In the genomic region with DNA sequence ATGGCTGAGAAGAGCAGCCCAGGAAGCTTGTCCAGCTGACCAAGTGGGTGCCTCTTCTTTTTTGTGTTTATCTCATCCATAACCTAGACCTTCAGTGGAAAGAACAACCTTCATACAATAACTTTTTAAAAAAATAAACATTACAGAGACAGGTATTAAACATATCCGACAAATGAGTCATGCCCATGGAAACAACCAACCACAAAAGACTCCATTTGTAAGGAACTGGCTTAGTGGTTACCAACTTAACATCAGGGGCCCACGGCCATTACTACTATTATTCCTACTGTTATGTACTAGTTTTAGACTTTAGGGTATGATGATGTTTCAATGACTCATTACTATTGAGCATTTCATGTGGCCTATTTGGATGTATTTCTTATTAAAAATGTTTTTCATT, we compare ENCODE assay signal across 17 cellular contexts.
DNase-seq lines count a peak whose midpoint lies in the region; FAIRE-seq and TF ChIP-seq lines count a peak whose summit lies in the region.
"Had no signal": no experiment of that assay in that cellular context is flagged by ENCODE, and none has a peak within 500 bp of the region (broad histone marks: within the 10 kb centered on the region; RNA-seq: fewer than 3 reads in every experiment).

No MANE protein-coding gene starts in this region.

- dilution Hi-C loops in keratinocyte (cut with MboI; ENCODE audit: extremely low pct_ligation_motif_present, low sequenced_read_pairs), result no loop called here

- no peak overlapping the region for H3K4me3 ChIP-seq in keratinocyte (ENCODE audit: control insufficient read depth in 2 of 3, extremely low read depth in 1 of 3, insufficient read depth in 2 of 3, low read depth in 1 of 3, low read length in 3 of 3)
- H3K4me3 ChIP-seq in smooth muscle cell, result no peak overlapping the region

- FAIRE-seq in keratinocyte (lab: Jason Lieb, UNC), result peak; percentile 23
- FAIRE-seq: GM19239 had no signal

- no peaks in the 10 kb centered on the region for H3F3A ChIP-seq in smooth muscle cell (ENCODE audit: low read depth)

- no peak overlapping the region for H2AFZ ChIP-seq in keratinocyte (ENCODE audit: control insufficient read depth, low read length)
- H2AFZ ChIP-seq in smooth muscle cell (ENCODE audit: low read depth), result no peak overlapping the region

- WGBS in smooth muscle cell (ENCODE audit: low lambda C conversion rate), result 58% methylated on average over 2 of the region's 2 CpGs

- H3K27ac ChIP-seq in keratinocyte (ENCODE audit: control insufficient read depth, insufficient read depth, low read length) (no peak overlapping the region), smooth muscle cell (ENCODE audit: low read depth) (no peak overlapping the region)
- H3K27ac ChIP-seq: C4-2B had no signal

- H3K9me1 ChIP-seq in keratinocyte (ENCODE audit: control insufficient read depth, extremely low read depth, insufficient read depth, low read length), result no peaks in the 10 kb centered on the region

- H3K4me2 ChIP-seq in keratinocyte (ENCODE audit: control insufficient read depth, extremely low read depth, insufficient read depth, low read depth, low read length) (peak overlapping the region; percentile 40), smooth muscle cell (no peak overlapping the region)

- H3K9ac ChIP-seq in keratinocyte (ENCODE audit: control insufficient read depth, extremely low read depth, insufficient read depth, low read length) (no peak overlapping the region), smooth muscle cell (ENCODE audit: low read depth) (no peak overlapping the region)

- H3K9me3 ChIP-seq in keratinocyte (ENCODE audit: control insufficient read depth, low read depth, low read length), result no peaks in the 10 kb centered on the region
- H3K9me3 ChIP-seq in smooth muscle cell (replicated peaks; ENCODE audit: low read depth), result no peaks in the 10 kb centered on the region

- TF ChIP-seq CTCF in keratinocyte (optimal IDR thresholded peaks at IDR 0.05 in 1 of 3, IDR thresholded peaks at IDR 0.05 in 1 of 3, conservative IDR thresholded peaks at IDR 0.05 in 1 of 3; ENCODE audit: extremely low read depth in 1 of 3, insufficient read depth in 2 of 3, low read length in 3 of 3) (no peak), smooth muscle cell (IDR thresholded peaks at IDR 0.05; ENCODE audit: borderline replicate concordance, insufficient read depth, poor library complexity, severe bottlenecking) (no peak)

- H4K20me1 ChIP-seq in keratinocyte (ENCODE audit: control insufficient read depth, extremely low read depth, insufficient read depth, low read length) (no peaks in the 10 kb centered on the region), smooth muscle cell (ENCODE audit: low read depth) (no peaks in the 10 kb centered on the region)

- H3K27me3 ChIP-seq in keratinocyte (ENCODE audit: control insufficient read depth, extremely low read depth, insufficient read depth, low read length) (no peaks in the 10 kb centered on the region), smooth muscle cell (ENCODE audit: low read depth) (no peaks in the 10 kb centered on the region)

- H3K4me1 ChIP-seq in keratinocyte (ENCODE audit: control insufficient read depth, extremely low read depth, insufficient read depth, low read length), result peaks cover 7% of the 10 kb centered on the region
- no peaks in the 10 kb centered on the region for H3K4me1 ChIP-seq in smooth muscle cell (ENCODE audit: low read depth)

- H3K36me3 ChIP-seq in keratinocyte (ENCODE audit: control insufficient read depth in 2 of 2, extremely low read depth in 1 of 2, insufficient read depth in 2 of 2, low read length in 2 of 2) (no peaks in the 10 kb centered on the region), smooth muscle cell (ENCODE audit: low read depth) (no peaks in the 10 kb centered on the region)

- DNase-seq in Daoy (ENCODE audit: low read depth), result peak; percentile 19
- DNase-seq in MV-4-11 (lab: John Stamatoyannopoulos, UW), result peak; percentile 36
- peak; percentile 63 for DNase-seq in astrocyte of the hippocampus (ENCODE audit: low read depth, low spot score)
- DNase-seq in keratinocyte (ENCODE audit: low read depth, low spot score), result no peak
- no peak for DNase-seq in amygdala (lab: John Stamatoyannopoulos, UW)
- DNase-seq in effector CD4-positive, alpha-beta T cell, result no peak
- DNase-seq in NCI-H1694 treated with DMSO at 0.1 percent for 48 hours (lab: John Stamatoyannopoulos, UW), result no peak
- DNase-seq in smooth muscle cell (lab: John Stamatoyannopoulos, UW; ENCODE audit: unreplicated experiment), result no peak
- DNase-seq: DMS 273 treated with DMSO at 0.1 percent for 48 hours, H9, NCI-H1436 treated with DMSO at 0.1 percent for 48 hours, NCI-H2081, NCI-H510A treated with DMSO at 0.1 percent for 48 hours, NCI-H82, Right ventricle myocardium superior had no signal

- no peaks in the 10 kb centered on the region for H3K79me2 ChIP-seq in keratinocyte (ENCODE audit: control insufficient read depth, insufficient read depth, low read length)
- no peaks in the 10 kb centered on the region for H3K79me2 ChIP-seq in smooth muscle cell (ENCODE audit: low read depth)

Comparison
In these comparisons a context has a peak if more than half of its experiments do, and no peak if none do; other contexts are left out.
1. DNase-seq: peak in Daoy (single experiment), MV-4-11 (single experiment) and astrocyte of the hippocampus (single experiment); none in keratinocyte (single experiment), amygdala (0 of 56), effector CD4-positive, alpha-beta T cell (single experiment), NCI-H1694 treated with DMSO at 0.1 percent for 48 hours (single experiment) and smooth muscle cell (single experiment).